8 cellular contexts compared by ENCODE assay signal in the genomic region with DNA sequence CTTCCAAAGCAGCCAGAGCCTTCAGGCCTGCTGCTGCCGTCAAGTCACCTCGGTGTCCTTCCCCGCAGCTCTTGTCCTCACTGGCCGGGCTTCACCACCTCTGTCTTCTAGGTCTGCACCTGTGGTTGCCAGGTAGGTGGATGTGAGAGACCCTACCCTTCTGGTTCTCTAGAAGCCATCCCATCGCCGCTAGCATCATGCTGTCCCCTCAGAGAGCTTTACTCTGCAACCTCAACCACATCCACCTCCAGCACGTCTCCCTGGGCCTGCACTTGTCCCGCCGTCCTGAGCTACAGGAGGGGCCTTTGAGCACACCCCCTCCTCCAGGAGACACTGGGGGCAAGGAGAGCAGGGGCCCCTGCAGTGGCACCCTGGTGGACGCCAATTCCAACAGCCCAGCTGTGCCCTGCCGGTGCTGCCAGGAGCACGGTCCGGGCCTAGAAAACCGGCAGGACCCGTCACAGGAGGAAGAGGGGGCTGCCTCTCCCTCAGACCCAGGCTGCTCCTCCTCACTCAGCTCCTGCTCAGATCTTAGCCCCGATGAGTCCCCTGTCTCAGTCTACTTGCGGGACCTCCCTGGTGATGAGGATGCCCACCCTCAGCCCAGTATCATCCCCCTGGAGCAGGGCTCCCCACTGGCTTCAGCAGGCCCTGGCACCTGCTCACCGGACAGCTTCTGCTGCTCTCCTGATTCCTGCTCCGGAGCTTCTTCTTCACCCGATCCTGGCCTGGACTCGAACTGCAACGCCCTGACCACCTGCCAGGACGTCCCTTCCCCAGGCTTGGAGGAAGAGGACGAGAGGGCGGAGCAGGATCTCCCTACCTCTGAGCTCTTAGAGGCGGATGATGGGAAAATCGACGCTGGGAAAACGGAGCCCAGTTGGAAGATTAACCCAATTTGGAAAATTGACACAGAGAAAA. TPM values are rescaled to one million over a fixed set of nuclear protein-coding genes. Genes with fewer than 3 reads are reported as not detected.
DNase-seq lines count a peak whose midpoint lies in the region; ATAC-seq and TF ChIP-seq lines count a peak whose summit lies in the region.

No MANE protein-coding gene starts in this region.

- H3K27ac ChIP-seq in skin epidermis: peak overlapping the region in 12 of 21 experiments; percentile 6 to 97 (median 93)

- peak in 1 of 2 experiments; percentile 29 for DNase-seq in HAP-1 (ENCODE audit: low spot score in 2 of 2)
- DNase-seq in WTC11 (ENCODE audit: low spot score): no peak
- peak; percentile 34 for DNase-seq in left cardiac atrium
- no peak for DNase-seq in globus pallidus (ENCODE audit: low spot score)

- peaks cover 17% of the 10 kb centered on the region for H3K36me3 Mint-ChIP-seq in WTC11

- no peaks in the 10 kb centered on the region for H3K27me3 ChIP-seq in HAP-1 (ENCODE audit: low read depth)

- POLR2A ChIA-PET in WTC11 (lab: Charles Lee): interaction anchor here (1.4 to 1.9 kb wide), 3 partner anchors 14 to 49 kb away, joined by 3 to 9 read pairs (median 5); a partner anchor contains a TSS

- H3K36me3 ChIP-seq in HAP-1 (replicated peaks): peaks cover 64% of the 10 kb centered on the region

- H3K27me3 Mint-ChIP-seq in WTC11 (ENCODE audit: low read depth): peaks cover 6% of the 10 kb centered on the region

- H3K4me1 ChIP-seq in HAP-1: peaks cover 9% of the 10 kb centered on the region; the same call in 1 of the 2 replicates

- intact Hi-C loops in left cardiac atrium (cut with DNase I): loop anchor here (2.0 to 5.0 kb wide), 3 partner anchors 43 to 70 kb away; a partner anchor contains a TSS

- H3K9me3 ChIP-seq in HAP-1: no peaks in the 10 kb centered on the region

- H3K9me3 Mint-ChIP-seq in WTC11: no peaks in the 10 kb centered on the region

- ATAC-seq in WTC11 (no peak), left cardiac atrium (no peak), GM21619 (IDR thresholded peaks at IDR 0.05; ENCODE audit: unreplicated experiment) (no peak), HG03432 (IDR thresholded peaks at IDR 0.05; ENCODE audit: unreplicated experiment) (no peak), HG03565 (IDR thresholded peaks at IDR 0.05; ENCODE audit: unreplicated experiment) (no peak)

- peak overlapping the region; percentile 66 for H3K27ac Mint-ChIP-seq in WTC11

- H3K4me3 ChIP-seq in HAP-1 (peak overlapping the region; percentile 68; the same call in 1 of the 2 replicates), skin epidermis (peak overlapping the region; percentile 25 to 91 (median 63))

- H3K4me3 Mint-ChIP-seq in WTC11: peak overlapping the region; percentile 84

- H3K4me1 Mint-ChIP-seq in WTC11: peaks cover 41% of the 10 kb centered on the region

- TF ChIP-seq CTCF in WTC11 (IDR thresholded peaks at IDR 0.05): no peak

- CTCF ChIA-PET in WTC11 (lab: Charles Lee): interaction anchor here (0.6 to 9.9 kb wide), 27 partner anchors 14 to 241 kb away, joined by 3 to 204 read pairs (median 5); a partner anchor contains a TSS

- in situ Hi-C loops in HAP-1 (cut with MboI; ENCODE audit: low sequenced_read_pairs): no loop called here

TF ChIP-seq in WTC11, 78 proteins besides CTCF, POLR2A, EP300 and RAD21:
- TF ChIP-seq JAZF1 (CRISPR knock-in tag; IDR thresholded peaks at IDR 0.05): no peak
- TF ChIP-seq, protein P1, sequence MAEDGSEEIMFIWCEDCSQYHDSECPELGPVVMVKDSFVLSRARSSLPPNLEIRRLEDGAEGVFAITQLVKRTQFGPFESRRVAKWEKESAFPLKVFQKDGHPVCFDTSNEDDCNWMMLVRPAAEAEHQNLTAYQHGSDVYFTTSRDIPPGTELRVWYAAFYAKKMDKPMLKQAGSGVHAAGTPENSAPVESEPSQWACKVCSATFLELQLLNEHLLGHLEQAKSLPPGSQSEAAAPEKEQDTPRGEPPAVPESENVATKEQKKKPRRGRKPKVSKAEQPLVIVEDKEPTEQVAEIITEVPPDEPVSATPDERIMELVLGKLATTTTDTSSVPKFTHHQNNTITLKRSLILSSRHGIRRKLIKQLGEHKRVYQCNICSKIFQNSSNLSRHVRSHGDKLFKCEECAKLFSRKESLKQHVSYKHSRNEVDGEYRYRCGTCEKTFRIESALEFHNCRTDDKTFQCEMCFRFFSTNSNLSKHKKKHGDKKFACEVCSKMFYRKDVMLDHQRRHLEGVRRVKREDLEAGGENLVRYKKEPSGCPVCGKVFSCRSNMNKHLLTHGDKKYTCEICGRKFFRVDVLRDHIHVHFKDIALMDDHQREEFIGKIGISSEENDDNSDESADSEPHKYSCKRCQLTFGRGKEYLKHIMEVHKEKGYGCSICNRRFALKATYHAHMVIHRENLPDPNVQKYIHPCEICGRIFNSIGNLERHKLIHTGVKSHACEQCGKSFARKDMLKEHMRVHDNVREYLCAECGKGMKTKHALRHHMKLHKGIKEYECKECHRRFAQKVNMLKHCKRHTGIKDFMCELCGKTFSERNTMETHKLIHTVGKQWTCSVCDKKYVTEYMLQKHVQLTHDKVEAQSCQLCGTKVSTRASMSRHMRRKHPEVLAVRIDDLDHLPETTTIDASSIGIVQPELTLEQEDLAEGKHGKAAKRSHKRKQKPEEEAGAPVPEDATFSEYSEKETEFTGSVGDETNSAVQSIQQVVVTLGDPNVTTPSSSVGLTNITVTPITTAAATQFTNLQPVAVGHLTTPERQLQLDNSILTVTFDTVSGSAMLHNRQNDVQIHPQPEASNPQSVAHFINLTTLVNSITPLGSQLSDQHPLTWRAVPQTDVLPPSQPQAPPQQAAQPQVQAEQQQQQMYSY (CRISPR knock-in tag; IDR thresholded peaks at IDR 0.05): peak; percentile 91
TF ChIP-seq in WTC11: peak in this region for 1.

RNA-seq across cellular contexts. Expression of a gene that starts 1.1 kb away (rescaled TPM):
- 51.4 to 68.8 TPM (median 55.3 TPM) in 3 replicates for total RNA-seq in WTC11 (2021)
- total RNA-seq in left cardiac atrium: 10 to 100 TPM; 18.7 to 25.3 TPM

RNA-seq across cellular contexts. Expression of a gene that starts 13.2 kb away (rescaled TPM):
- total RNA-seq in WTC11 (2021) (342 to 366 TPM (median 354 TPM) in 3 replicates), left cardiac atrium (100 to 1,000 TPM in 1 of 2 donors, 10 to 100 TPM in 1; 92.9 to 128 TPM)

RNA-seq across cellular contexts. Expression of a gene that starts 20.6 kb away (rescaled TPM):
- total RNA-seq in WTC11 (2021): 1.5 to 2.5 TPM (median 1.6 TPM) in 3 replicates
- not detected for total RNA-seq in left cardiac atrium

RNA-seq across cellular contexts. Expression of a gene that starts 44.6 kb away (rescaled TPM):
- total RNA-seq in WTC11 (2021) (5.9 to 7.3 TPM (median 6.3 TPM) in 3 replicates), left cardiac atrium (1 to 10 TPM in 1 of 2 donors, under 1 TPM in 1; 0.76 to 1.6 TPM)

RNA-seq across cellular contexts. Expression of a gene that starts 48.5 kb away (rescaled TPM):
- total RNA-seq in WTC11 (2021) (68.2 to 74.9 TPM (median 74.4 TPM) in 3 replicates), left cardiac atrium (10 to 100 TPM; 19.7 to 23.8 TPM)
